ENCODE assay signal across 9 cellular contexts in the genomic region with DNA sequence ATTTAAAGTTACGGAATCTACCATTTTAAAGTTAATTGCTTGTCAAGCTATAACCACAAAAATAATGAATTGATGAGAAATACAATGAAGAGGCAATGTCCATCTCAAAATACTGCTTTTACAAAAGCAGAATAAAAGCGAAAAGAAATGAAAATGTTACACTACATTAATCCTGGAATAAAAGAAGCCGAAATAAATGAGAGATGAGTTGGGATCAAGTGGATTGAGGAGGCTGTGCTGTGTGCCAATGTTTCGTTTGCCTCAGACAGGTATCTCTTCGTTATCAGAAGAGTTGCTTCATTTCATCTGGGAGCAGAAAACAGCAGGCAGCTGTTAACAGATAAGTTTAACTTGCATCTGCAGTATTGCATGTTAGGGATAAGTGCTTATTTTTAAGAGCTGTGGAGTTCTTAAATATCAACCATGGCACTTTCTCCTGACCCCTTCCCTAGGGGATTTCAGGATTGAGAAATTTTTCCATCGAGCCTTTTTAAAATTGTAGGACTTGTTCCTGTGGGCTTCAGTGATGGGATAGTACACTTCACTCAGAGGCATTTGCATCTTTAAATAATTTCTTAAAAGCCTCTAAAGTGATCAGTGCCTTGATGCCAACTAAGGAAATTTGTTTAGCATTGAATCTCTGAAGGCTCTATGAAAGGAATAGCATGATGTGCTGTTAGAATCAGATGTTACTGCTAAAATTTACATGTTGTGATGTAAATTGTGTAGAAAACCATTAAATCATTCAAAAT. TPM values are rescaled to one million over a fixed set of nuclear protein-coding genes. Genes with fewer than 3 reads are reported as not detected.
A peak's percentile ranks its signal among the peaks of the same experiment; 100 is the strongest.
DNase-seq lines count a peak whose midpoint lies in the region; ATAC-seq and TF ChIP-seq lines count a peak whose summit lies in the region.
"Had no signal": no experiment of that assay in that cellular context is flagged by ENCODE, and none has a peak within 500 bp of the region (broad histone marks: within the 10 kb centered on the region; RNA-seq: fewer than 3 reads in every experiment).

No MANE protein-coding gene starts in this region.

- peaks cover 37% of the 10 kb centered on the region for H3K4me1 Mint-ChIP-seq in activated CD8-positive, alpha-beta T cell treated with anti-CD3 and anti-CD28 coated beads for 36 hours (ENCODE audit: low read depth)

- peaks cover 9% of the 10 kb centered on the region for H3K36me3 Mint-ChIP-seq in activated CD8-positive, alpha-beta T cell treated with anti-CD3 and anti-CD28 coated beads for 36 hours (ENCODE audit: low read depth)

- H3K36me3 ChIP-seq in BLaER1 treated with 17β-estradiol and CSF1 and Interleukin-3, amounts not matched to agents 10 nM and 100 nM: peaks cover 63 to 69% (median 67%) of the 10 kb centered on the region in 11 experiments
- peaks cover 9% of the 10 kb centered on the region for H3K36me3 ChIP-seq in colonic mucosa

- DNase-seq in LNCaP clone FGC (ENCODE audit: low read depth) (no peak), colonic mucosa (no peak), myocyte (ENCODE audit: low read depth) (peak; percentile 70), NCI-H2029 (lab: John Stamatoyannopoulos, UW) (no peak)
- DNase-seq in activated CD8-positive, alpha-beta T cell treated with anti-CD3 and anti-CD28 coated beads for 36 hours: no peak
- DNase-seq in activated CD8-positive, alpha-beta memory T cell treated with anti-CD3 and anti-CD28 coated beads for 24 hours: no peak

- no peak for ATAC-seq in activated CD8-positive, alpha-beta T cell treated with anti-CD3 and anti-CD28 coated beads for 36 hours
- ATAC-seq in HG03280 (IDR thresholded peaks at IDR 0.05; ENCODE audit: unreplicated experiment): no peak

- CTCF ChIA-PET in activated CD8-positive, alpha-beta T cell treated with anti-CD3 and anti-CD28 coated beads for 36 hours (lab: Charles Lee): interaction anchor here (0.9 to 16.5 kb wide), 5 partner anchors 8 to 113 kb away, joined by 3 to 448 read pairs (median 9); a partner anchor contains a TSS

- peak overlapping the region; percentile 77 to 94 (median 90) for H3K4me3 ChIP-seq in BLaER1 treated with 17β-estradiol and CSF1 and Interleukin-3, amounts not matched to agents 10 nM and 100 nM
- H3K4me3 ChIP-seq in LNCaP clone FGC (ENCODE audit: low read depth, low read length): peak overlapping the region; percentile 78
- peak overlapping the region; percentile 66 for H3K4me3 ChIP-seq in colonic mucosa

- intact Hi-C loops in colonic mucosa (cut with DNase I): no loop called here
- intact Hi-C loops in activated CD8-positive, alpha-beta T cell treated with anti-CD3 and anti-CD28 coated beads for 36 hours (cut with micrococcal nuclease): loop anchor here (2.0 kb wide), 1 partner anchor 120 kb away; a partner anchor contains a TSS

- H3K9ac ChIP-seq in BLaER1 treated with 17β-estradiol and CSF1 and Interleukin-3, amounts not matched to agents 10 nM and 100 nM: peak overlapping the region; percentile 95 to 100 (median 98)
- H3K9ac ChIP-seq in colonic mucosa (ENCODE audit: low read depth in 2 of 2, low read length in 2 of 2): peak overlapping the region; percentile 74 to 100

- no peak overlapping the region for H3K27ac Mint-ChIP-seq in activated CD8-positive, alpha-beta T cell treated with anti-CD3 and anti-CD28 coated beads for 36 hours
- H3K27ac Mint-ChIP-seq: memory B cell had no signal

- POLR2A ChIA-PET in activated CD8-positive, alpha-beta T cell treated with anti-CD3 and anti-CD28 coated beads for 36 hours (lab: Charles Lee): interaction anchor here (0.6 to 36.2 kb wide), 22 partner anchors 6 to 188 kb away, joined by 3 to 4842 read pairs (median 6); a partner anchor contains a TSS

- TF ChIP-seq CTCF in LNCaP clone FGC (IDR thresholded peaks at IDR 0.05; ENCODE audit: control insufficient read depth, extremely low read depth, insufficient read depth) (no peak), colonic mucosa (IDR thresholded peaks at IDR 0.05) (no peak)
- no peak for TF ChIP-seq CTCF in activated CD8-positive, alpha-beta T cell treated with anti-CD3 and anti-CD28 coated beads for 36 hours (IDR thresholded peaks at IDR 0.05)

- no peaks in the 10 kb centered on the region for H3K27me3 ChIP-seq in BLaER1 treated with 17β-estradiol and CSF1 and Interleukin-3, amounts not matched to agents 10 nM and 100 nM
- no peaks in the 10 kb centered on the region for H3K27me3 ChIP-seq in colonic mucosa

- H3K4me2 ChIP-seq in BLaER1 treated with 17β-estradiol and CSF1 and Interleukin-3, amounts not matched to agents 10 nM and 100 nM: peak overlapping the region; percentile 87 to 98 (median 94)

- H3K9me3 Mint-ChIP-seq in activated CD8-positive, alpha-beta T cell treated with anti-CD3 and anti-CD28 coated beads for 36 hours: no peaks in the 10 kb centered on the region
- H3K9me3 Mint-ChIP-seq: memory B cell had no signal

- no peak overlapping the region for H3K4me3 Mint-ChIP-seq in activated CD8-positive, alpha-beta T cell treated with anti-CD3 and anti-CD28 coated beads for 36 hours
- H3K4me3 Mint-ChIP-seq: memory B cell had no signal

- H3K27ac ChIP-seq in BLaER1 treated with 17β-estradiol and CSF1 and Interleukin-3, amounts not matched to agents 10 nM and 100 nM: peak overlapping the region; percentile 94 to 100 (median 100); a peak in 21 of 22 replicates
- peak overlapping the region; percentile 99 for H3K27ac ChIP-seq in colonic mucosa

- peaks cover 0 to 10% (median 0%) of the 10 kb centered on the region in 11 experiments; a peak in 5 of 22 replicates for H3K9me3 ChIP-seq in BLaER1 treated with 17β-estradiol and CSF1 and Interleukin-3, amounts not matched to agents 10 nM and 100 nM (replicated peaks in 1 of 11)
- H3K9me3 ChIP-seq in colonic mucosa: no peaks in the 10 kb centered on the region

- H3K27me3 Mint-ChIP-seq in activated CD8-positive, alpha-beta T cell treated with anti-CD3 and anti-CD28 coated beads for 36 hours: no peaks in the 10 kb centered on the region
- H3K27me3 Mint-ChIP-seq: memory B cell had no signal

- H4K20me1 ChIP-seq in BLaER1 treated with 17β-estradiol and CSF1 and Interleukin-3, amounts not matched to agents 10 nM and 100 nM: peaks cover 82 to 87% (median 86%) of the 10 kb centered on the region in 11 experiments

- H3K4me1 ChIP-seq in BLaER1 treated with 17β-estradiol and CSF1 and Interleukin-3, amounts not matched to agents 10 nM and 100 nM: peaks cover 32 to 46% (median 43%) of the 10 kb centered on the region in 10 experiments
- peaks cover 2% of the 10 kb centered on the region for H3K4me1 ChIP-seq in colonic mucosa

RNA-seq across cellular contexts. Expression of a gene that starts 4.2 kb away (rescaled TPM):
- total RNA-seq in colonic mucosa (1,000 to 10,000 TPM; 4,716 to 6,071 TPM), myocyte (5,859 and 8,069 TPM in 2 replicates)
- polyA plus RNA-seq in myocyte (2012): 1,663 TPM
- total RNA-seq in activated CD8-positive, alpha-beta T cell treated with anti-CD3 and anti-CD28 coated beads for 36 hours: 1,000 to 10,000 TPM; 3,856 to 3,869 TPM

RNA-seq across cellular contexts. Expression of a gene that starts 21.9 kb away (rescaled TPM):
- 10 to 100 TPM; 59.2 to 84.1 TPM for total RNA-seq in colonic mucosa
- total RNA-seq in myocyte: 84.4 and 128 TPM in 2 replicates
- 94.5 TPM for polyA plus RNA-seq in myocyte (2012)
- total RNA-seq in activated CD8-positive, alpha-beta T cell treated with anti-CD3 and anti-CD28 coated beads for 36 hours: 10 to 100 TPM; 71.5 to 76.8 TPM

RNA-seq across cellular contexts. Expression of a gene that starts 55.1 kb away (rescaled TPM):
- total RNA-seq in colonic mucosa (10 to 100 TPM; 27.3 to 31.1 TPM), myocyte (26.4 and 27.5 TPM in 2 replicates)
- polyA plus RNA-seq in myocyte (2012): 15.2 TPM
- total RNA-seq in activated CD8-positive, alpha-beta T cell treated with anti-CD3 and anti-CD28 coated beads for 36 hours: 10 to 100 TPM; 55.4 to 56.0 TPM
